ENCODE assay signal across 8 cellular contexts in genomic region chr6:155314092-155314772, GRCh38. TPM values are rescaled to one million over a fixed set of nuclear protein-coding genes. Genes with fewer than 3 reads are reported as not detected.
DNase-seq lines count a peak whose midpoint lies in the region; ATAC-seq, FAIRE-seq and TF ChIP-seq lines count a peak whose summit lies in the region.

TFB1M (minus strand) TSS chr6:155314484; CDS start chr6:155314428, 56 bp downstream.

- H3K9me3 Mint-ChIP-seq in activated naive CD8-positive, alpha-beta T cell treated with anti-CD3 and anti-CD28 coated beads, Interleukin-2, amount 50 U/mL, for 24 hours, result no peaks in the 10 kb centered on the region

- peak; percentile 98 for ATAC-seq in HG02642 (IDR thresholded peaks at IDR 0.05; ENCODE audit: poor library complexity, unreplicated experiment)
- peak; percentile 99 for ATAC-seq in activated naive CD8-positive, alpha-beta T cell treated with anti-CD3 and anti-CD28 coated beads, Interleukin-2, amount 50 U/mL, for 24 hours
- peak; percentile 98 for ATAC-seq in Right ventricle myocardium superior (ENCODE audit: poor library complexity)
- ATAC-seq in pancreas, result peak; percentile 93 to 97 (median 94)

- TF ChIP-seq CTCF in pancreas (IDR thresholded peaks at IDR 0.05), result no peak
- peak in 2 of 5 experiments; percentile 10 to 22 for TF ChIP-seq CTCF in tibial nerve (IDR thresholded peaks at IDR 0.05)

- TF ChIP-seq POLR2A in GM10847 (IDR thresholded peaks at IDR 0.05; ENCODE audit: extremely low read depth, insufficient read length), result peak; percentile 73
- peak; percentile 74 to 81 for TF ChIP-seq POLR2A in tibial nerve (IDR thresholded peaks at IDR 0.05)

- FAIRE-seq in pancreas (lab: Jason Lieb, UNC), result peak; percentile 98

- H3K36me3 ChIP-seq in pancreas, result no peaks in the 10 kb centered on the region
- H3K36me3 ChIP-seq in tibial nerve, result peaks cover 0 to 15% (median 0%) of the 10 kb centered on the region in 3 donors

- H3K27me3 Mint-ChIP-seq in activated naive CD8-positive, alpha-beta T cell treated with anti-CD3 and anti-CD28 coated beads, Interleukin-2, amount 50 U/mL, for 24 hours, result no peaks in the 10 kb centered on the region

- 0% methylated on average over 51 to 52 of the region's 52 CpGs for WGBS in pancreas, 2 donors
- 0 to 1% methylated on average over 31 to 41 of the region's 52 CpGs for WGBS in tibial nerve, 2 donors

- H3K4me3 Mint-ChIP-seq in activated naive CD8-positive, alpha-beta T cell treated with anti-CD3 and anti-CD28 coated beads, Interleukin-2, amount 50 U/mL, for 24 hours, result peak within 1 kb of the TSS; percentile 96

- DNase-seq in NCI-H1105 treated with DMSO at 0.1 percent for 48 hours (lab: John Stamatoyannopoulos, UW), result peak; percentile 100
- DNase-seq in SW480 (ENCODE audit: low spot score), result peak; percentile 95
- DNase-seq in activated naive CD8-positive, alpha-beta T cell treated with anti-CD3 and anti-CD28 coated beads, Interleukin-2, amount 50 U/mL, for 24 hours, result peak; percentile 98
- peak; percentile 98 for DNase-seq in Right ventricle myocardium superior
- peak; percentile 97 to 100 (median 98) for DNase-seq in pancreas
- peak; percentile 92 to 94 for DNase-seq in tibial nerve (ENCODE audit: low spot score in 2 of 2)

- peak within 1 kb of the TSS; percentile 62 to 86 (median 76) for H3K4me3 ChIP-seq in pancreas
- H3K4me3 ChIP-seq in tibial nerve, result peak within 1 kb of the TSS; percentile 71 to 81 (median 78)

- H3K27me3 ChIP-seq in pancreas, result no peaks in the 10 kb centered on the region
- H3K27me3 ChIP-seq in tibial nerve, result no peaks in the 10 kb centered on the region

- H3K4me1 ChIP-seq in pancreas (peaks cover 0 to 20% (median 3%) of the 10 kb centered on the region in 3 donors), tibial nerve (peaks cover 0 to 19% (median 8%) of the 10 kb centered on the region in 4 donors)

- no peaks in the 10 kb centered on the region for H3K9me3 ChIP-seq in pancreas
- H3K9me3 ChIP-seq in tibial nerve, result no peaks in the 10 kb centered on the region

- peaks cover 47% of the 10 kb centered on the region for H3K4me1 Mint-ChIP-seq in activated naive CD8-positive, alpha-beta T cell treated with anti-CD3 and anti-CD28 coated beads, Interleukin-2, amount 50 U/mL, for 24 hours

- intact Hi-C loops in Right ventricle myocardium superior (cut with DNase I), result no loop called here
- intact Hi-C loops in pancreas (cut with DNase I), result no loop called here

- peaks cover 26% of the 10 kb centered on the region for H3K36me3 Mint-ChIP-seq in activated naive CD8-positive, alpha-beta T cell treated with anti-CD3 and anti-CD28 coated beads, Interleukin-2, amount 50 U/mL, for 24 hours (ENCODE audit: low read depth)

- peak within 1 kb of the TSS; percentile 95 for H3K27ac Mint-ChIP-seq in activated naive CD8-positive, alpha-beta T cell treated with anti-CD3 and anti-CD28 coated beads, Interleukin-2, amount 50 U/mL, for 24 hours

- H3K27ac ChIP-seq in pancreas, result peak within 1 kb of the TSS; percentile 83 to 95 (median 89)
- peak within 1 kb of the TSS; percentile 70 to 94 (median 82) for H3K27ac ChIP-seq in tibial nerve

- peak; percentile 81 to 92 for TF ChIP-seq EP300 in tibial nerve (IDR thresholded peaks at IDR 0.05)

RNA-seq across cellular contexts. Expression of gene TFB1M, which starts in this region (rescaled TPM):
- total RNA-seq in Right ventricle myocardium superior (19.5 TPM), pancreas (10 to 100 TPM in 3 of 6 donors, 1 to 10 TPM in 3; 7.6 to 16.3 (median 9.1) TPM), tibial nerve (10 to 100 TPM; 21.4 to 52.7 (median 22.1) TPM)
- 10 to 100 TPM in 1 of 2 donors, 1 to 10 TPM in 1; 8.4 to 10.1 TPM for polyA plus RNA-seq in pancreas

Comparison
In these comparisons a context has a peak if more than half of its experiments do, and no peak if none do; other contexts are left out.
1. Peak in every context shown above with its lines: DNase-seq, ATAC-seq, H3K4me3 ChIP-seq and H3K27ac ChIP-seq.